Comparison of ENCODE assay signal across 26 cellular contexts in the genomic region with DNA sequence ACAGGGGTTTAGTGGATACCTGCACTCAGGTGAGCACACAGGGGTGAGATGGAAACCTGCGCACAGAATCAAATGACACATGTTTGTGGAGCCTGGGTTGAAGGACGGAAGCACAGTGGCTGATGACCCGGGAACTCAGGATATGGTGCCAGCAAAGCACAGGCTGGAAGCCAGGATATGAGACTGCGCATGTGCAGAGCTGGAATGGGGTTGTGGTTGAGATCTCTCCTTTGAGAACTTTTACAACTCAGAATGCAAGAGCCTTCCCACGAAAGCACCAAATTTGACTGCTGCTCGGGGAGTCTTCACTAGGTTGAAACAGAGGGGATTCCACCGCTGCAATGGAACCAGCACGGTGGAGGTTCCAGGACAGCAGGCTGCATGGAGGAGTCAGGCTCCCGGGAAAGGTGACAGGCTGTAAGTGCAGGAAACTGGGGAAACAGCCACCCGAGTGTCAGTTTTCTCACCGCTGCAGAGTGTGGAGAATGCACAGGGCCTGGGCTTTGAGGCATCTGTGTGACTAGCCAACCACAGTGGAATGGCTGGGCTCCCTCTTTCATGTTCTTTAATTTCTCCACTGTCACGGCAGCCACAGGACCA.
DNase-seq lines count a peak whose midpoint lies in the region; ATAC-seq, FAIRE-seq and TF ChIP-seq lines count a peak whose summit lies in the region.
"Had no signal": no experiment of that assay in that cellular context is flagged by ENCODE, and none has a peak within 500 bp of the region (broad histone marks: within the 10 kb centered on the region; RNA-seq: fewer than 3 reads in every experiment).

No MANE protein-coding gene starts in this region.

- peaks cover 0 to 3% (median 0%) of the 10 kb centered on the region in 4 donors for H3K27me3 ChIP-seq in liver (ENCODE audit: control insufficient read depth in 4 of 4, insufficient read depth in 4 of 4, low read length in 3 of 4)
- peaks cover 3 to 33% of the 10 kb centered on the region in 2 experiments; a peak in 4 of 5 replicates for H3K27me3 ChIP-seq in HepG2 (ENCODE audit: control insufficient read depth in 1 of 2, insufficient read depth in 2 of 2, low read length in 2 of 2)

- H3K4me3 ChIP-seq in liver (ENCODE audit: low read depth in 1 of 3, low read length in 3 of 3) (no peak overlapping the region), HepG2 (replicated peaks in 1 of 3; ENCODE audit: insufficient read depth in 1 of 3, low read depth in 2 of 3, low read length in 3 of 3) (no peak overlapping the region), kidney (ENCODE audit: low read length in 2 of 2) (no peak overlapping the region)
- H3K4me3 ChIP-seq: GM23338, HAP-1, PC-9, SK-N-MC had no signal

- H4K20me1 ChIP-seq in HepG2 (ENCODE audit: insufficient read depth, low read length): 0 out of 2 replicates have a peak, but pooled peaks cover 3% of the 10 kb centered on the region

- TF ChIP-seq EP300 in HepG2 (IDR thresholded peaks at IDR 0.05; ENCODE audit: low read depth in 2 of 2, low read length in 2 of 2) (no peak), HepG2 (CRISPR knock-in tag; IDR thresholded peaks at IDR 0.05; ENCODE audit: borderline replicate concordance) (no peak)

- no peaks in the 10 kb centered on the region for H3K36me3 Mint-ChIP-seq in progenitor cell of endocrine pancreas (ENCODE audit: insufficient read depth)
- no peaks in the 10 kb centered on the region for H3K36me3 Mint-ChIP-seq in activated CD8-positive, alpha-beta T cell treated with anti-CD3 and anti-CD28 coated beads for 36 hours (ENCODE audit: low read depth)
- H3K36me3 Mint-ChIP-seq: CD8-positive, alpha-beta T cell had no signal

- no peaks in the 10 kb centered on the region for H3K79me2 ChIP-seq in HepG2 (ENCODE audit: insufficient read depth, low read length)

- in situ Hi-C loops in HepG2 (cut with HindIII; ENCODE audit: extremely low pct_ligation_motif_present, low pct_unique_long_range_greater_than_20kb): no loop called here

- H3K27ac ChIP-seq in liver (ENCODE audit: low read depth in 1 of 2, low read length in 2 of 2): no peak overlapping the region
- H3K27ac ChIP-seq in HepG2 (ENCODE audit: extremely low read length, insufficient read depth, low read length): no peak overlapping the region
- H3K27ac ChIP-seq in kidney (ENCODE audit: low read depth in 2 of 2, low read length in 2 of 2): no peak overlapping the region
- H3K27ac ChIP-seq: PC-9, SK-N-MC had no signal

- WGBS in liver: 44% methylated on average over 12 of the region's 12 CpGs
- WGBS in HepG2 (ENCODE audit: low lambda C conversion rate): 5% methylated on average over 8 of the region's 12 CpGs

- no peaks in the 10 kb centered on the region for H3K4me1 ChIP-seq in liver (ENCODE audit: control insufficient read depth in 4 of 4, insufficient read depth in 4 of 4, low read length in 3 of 4)
- no peaks in the 10 kb centered on the region for H3K4me1 ChIP-seq in HepG2 (ENCODE audit: insufficient read depth, low read length)
- H3K4me1 ChIP-seq in kidney (ENCODE audit: control insufficient read depth in 1 of 2, insufficient read depth in 1 of 2, low read depth in 1 of 2, low read length in 2 of 2): no peaks in the 10 kb centered on the region
- H3K4me1 ChIP-seq: HAP-1 had no signal

- no peak for TF ChIP-seq POLR2A in HepG2 (IDR thresholded peaks at IDR 0.05; ENCODE audit: insufficient read depth in 1 of 2, low read depth in 2 of 2, low read length in 2 of 2)

- no peaks in the 10 kb centered on the region for H3K36me3 ChIP-seq in liver (ENCODE audit: control insufficient read depth in 4 of 4, insufficient read depth in 3 of 4, low read depth in 1 of 4, low read length in 3 of 4)
- H3K36me3 ChIP-seq in HepG2 (replicated peaks in 1 of 2; ENCODE audit: control insufficient read depth in 1 of 2, insufficient read depth in 2 of 2, low read length in 2 of 2): no peaks in the 10 kb centered on the region
- H3K36me3 ChIP-seq in kidney (ENCODE audit: control insufficient read depth in 1 of 2, insufficient read depth in 2 of 2, low read length in 2 of 2): no peaks in the 10 kb centered on the region
- H3K36me3 ChIP-seq: HAP-1 had no signal

- TF ChIP-seq CTCF in liver (IDR thresholded peaks at IDR 0.05; ENCODE audit: low read depth, low read length, missing input control) (no peak), HepG2 (CRISPR knock-in tag; IDR thresholded peaks at IDR 0.05) (no peak), kidney (IDR thresholded peaks at IDR 0.05; ENCODE audit: borderline replicate concordance, extremely low read depth, insufficient read depth) (no peak), progenitor cell of endocrine pancreas (IDR thresholded peaks at IDR 0.05; ENCODE audit: unreplicated experiment) (no peak)
- no peak for TF ChIP-seq CTCF in activated CD8-positive, alpha-beta T cell treated with anti-CD3 and anti-CD28 coated beads for 36 hours (IDR thresholded peaks at IDR 0.05)

- peaks cover 44% of the 10 kb centered on the region for H3K27me3 Mint-ChIP-seq in progenitor cell of endocrine pancreas
- peaks cover 6% of the 10 kb centered on the region for H3K27me3 Mint-ChIP-seq in activated CD8-positive, alpha-beta T cell treated with anti-CD3 and anti-CD28 coated beads for 36 hours

- H2AFZ ChIP-seq in HepG2 (ENCODE audit: low read length): no peak overlapping the region
- H2AFZ ChIP-seq: GM23338, PC-9 had no signal

- H3K4me1 Mint-ChIP-seq in progenitor cell of endocrine pancreas (ENCODE audit: low read depth): peaks cover 2% of the 10 kb centered on the region
- H3K4me1 Mint-ChIP-seq in activated CD8-positive, alpha-beta T cell treated with anti-CD3 and anti-CD28 coated beads for 36 hours (ENCODE audit: low read depth): no peaks in the 10 kb centered on the region
- H3K4me1 Mint-ChIP-seq: GM23338 had no signal

- H3K27ac Mint-ChIP-seq in progenitor cell of endocrine pancreas: peak overlapping the region; percentile 70
- H3K27ac Mint-ChIP-seq in activated CD8-positive, alpha-beta T cell treated with anti-CD3 and anti-CD28 coated beads for 36 hours: no peak overlapping the region
- H3K27ac Mint-ChIP-seq: CD8-positive, alpha-beta T cell; GM23338 had no signal

- no TSS peak for BruUV-seq in HepG2 (replicated peaks; lab: Mats Ljungman, UMichigan)

- FAIRE-seq in HepG2 (lab: Jason Lieb, UNC) (no peak), kidney (lab: Jason Lieb, UNC) (no peak)
- FAIRE-seq: G401.6, GM12892 had no signal

- H3K9ac ChIP-seq in liver (ENCODE audit: low read depth in 1 of 2, low read length in 2 of 2) (no peak overlapping the region), HepG2 (ENCODE audit: insufficient read depth, low read depth, low read length) (no peak overlapping the region), kidney (ENCODE audit: low read length in 2 of 2) (no peak overlapping the region)

- TF ChIP-seq RAD21 in liver (IDR thresholded peaks at IDR 0.05): no peak
- no peak for TF ChIP-seq RAD21 in HepG2 (CRISPR knock-in tag; IDR thresholded peaks at IDR 0.05)

- intact Hi-C loops in HepG2 (cut with micrococcal nuclease; ENCODE audit: unreplicated experiment): no loop called here
- intact Hi-C loops in kidney (cut with DNase I): no loop called here
- intact Hi-C loops in activated CD8-positive, alpha-beta T cell treated with anti-CD3 and anti-CD28 coated beads for 36 hours (cut with micrococcal nuclease): no loop called here

- H3K9me3 Mint-ChIP-seq in progenitor cell of endocrine pancreas (ENCODE audit: low read depth): no peaks in the 10 kb centered on the region
- no peaks in the 10 kb centered on the region for H3K9me3 Mint-ChIP-seq in activated CD8-positive, alpha-beta T cell treated with anti-CD3 and anti-CD28 coated beads for 36 hours
- H3K9me3 Mint-ChIP-seq: CD8-positive, alpha-beta T cell had no signal

- no peak for ATAC-seq in HepG2
- ATAC-seq in activated CD8-positive, alpha-beta T cell treated with anti-CD3 and anti-CD28 coated beads for 36 hours: no peak
- ATAC-seq: CD8-positive, alpha-beta T cell; GM23338 had no signal

- CTCF ChIA-PET in HepG2 (lab: Yijun Ruan, JAX; ENCODE audit: low intra/inter-chr PET ratio, low total read pairs): no interaction called here
- CTCF ChIA-PET in activated CD8-positive, alpha-beta T cell treated with anti-CD3 and anti-CD28 coated beads for 36 hours (lab: Charles Lee): interaction anchor here (1.0 kb wide), 1 partner anchor 9 kb away, joined by 3 read pairs; no protein-coding TSS in a partner anchor

- no peak overlapping the region for H3K4me3 Mint-ChIP-seq in progenitor cell of endocrine pancreas (ENCODE audit: low read depth)
- no peak overlapping the region for H3K4me3 Mint-ChIP-seq in activated CD8-positive, alpha-beta T cell treated with anti-CD3 and anti-CD28 coated beads for 36 hours
- H3K4me3 Mint-ChIP-seq: CD8-positive, alpha-beta T cell; GM23338 had no signal

- DNase-seq in HepG2 (ENCODE audit: low spot score): no peak
- peak; percentile 51 for DNase-seq in kidney
- DNase-seq in progenitor cell of endocrine pancreas (ENCODE audit: low spot score, unreplicated experiment): no peak
- DNase-seq in mucosa of gallbladder (ENCODE audit: low spot score): no peak
- DNase-seq in activated CD8-positive, alpha-beta T cell treated with anti-CD3 and anti-CD28 coated beads for 36 hours: no peak
- no peak for DNase-seq in stimulated activated CD4-positive, alpha-beta T cell treated with anti-CD3 and anti-CD28 coated beads, Interleukin-12 subunit alpha, Interleukin-12 subunit beta, amount 100 ng/mL, for 4 hours
- DNase-seq: AML-193; C1 segment of cervical spinal cord; Calu3; CD8-positive, alpha-beta T cell; DMS153; MM.1S; NCI-H1048; NCI-H1417 treated with DMSO at 0.1 percent for 48 hours; NCI-H187; NCI-H510A; NCI-H748 treated with DMSO at 0.1 percent for 48 hours; PC-9; RPMI8226; SHP77 had no signal

- no peak overlapping the region for H3K4me2 ChIP-seq in HepG2 (ENCODE audit: low read depth, low read length)
- H3K4me2 ChIP-seq: GM23338, PC-9 had no signal

- POLR2A ChIA-PET in HepG2 (lab: Yijun Ruan, JAX): no interaction called here
- POLR2A ChIA-PET in activated CD8-positive, alpha-beta T cell treated with anti-CD3 and anti-CD28 coated beads for 36 hours (lab: Charles Lee): no interaction called here

- H3K9me3 ChIP-seq in liver (ENCODE audit: control insufficient read depth in 4 of 4, low read length in 3 of 4) (no peaks in the 10 kb centered on the region), HepG2 (ENCODE audit: low read length) (no peaks in the 10 kb centered on the region), kidney (ENCODE audit: control insufficient read depth in 1 of 2, low read length in 2 of 2) (no peaks in the 10 kb centered on the region)
- H3K9me3 ChIP-seq: HAP-1 had no signal

TF ChIP-seq in liver, 16 proteins besides CTCF, POLR2A, EP300 and RAD21:
- no peak for TF ChIP-seq SP1 (IDR thresholded peaks at IDR 0.05)
- peak; percentile 45 to 59 for TF ChIP-seq RXRA (IDR thresholded peaks at IDR 0.05)

TF ChIP-seq in HepG2, 621 proteins besides CTCF, POLR2A, EP300 and RAD21 (continues in another document):
- TF ChIP-seq SRF (IDR thresholded peaks at IDR 0.05; ENCODE audit: low read depth, low read length) (no peak), ZNF777 (CRISPR knock-in tag; IDR thresholded peaks at IDR 0.05) (no peak), KDM5A (IDR thresholded peaks at IDR 0.05; ENCODE audit: borderline replicate concordance, low read length) (no peak), RBM22 (optimal IDR thresholded peaks at IDR 0.05; ENCODE audit: low read length) (no peak)
